13 cellular contexts compared by ENCODE assay signal in the genomic region with DNA sequence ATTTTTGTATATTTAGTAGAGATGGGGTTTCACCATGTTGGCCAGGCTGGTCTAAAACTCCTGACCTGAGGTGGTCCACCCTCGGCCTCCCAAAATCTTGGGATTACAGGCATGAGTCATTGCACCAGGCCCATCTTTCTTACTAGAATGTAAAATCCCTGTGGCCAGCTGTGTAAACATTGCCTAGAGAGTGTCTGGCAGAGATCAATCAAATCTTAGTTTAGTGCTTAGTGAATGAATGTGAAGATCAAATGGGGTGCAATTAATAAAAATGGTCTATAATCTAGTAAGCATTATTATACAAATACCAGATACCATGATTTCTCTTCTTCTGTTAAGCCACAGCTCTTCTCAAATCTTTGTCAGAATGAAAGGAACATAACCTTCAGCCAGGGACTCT.
"Had no signal": no experiment of that assay in that cellular context is flagged by ENCODE, and none has a peak within 500 bp of the region (broad histone marks: within the 10 kb centered on the region; RNA-seq: fewer than 3 reads in every experiment).

No MANE protein-coding gene starts in this region.

- ATAC-seq: activated CD8-positive, alpha-beta memory T cell treated with anti-CD3 and anti-CD28 coated beads, Interleukin-2, amount 10 ng/mL, durations not matched to agents 7 days and 5 days; activated naive CD4-positive, alpha-beta T cell treated with anti-CD3 and anti-CD28 coated beads, Interleukin-2, amount 50 U/mL, for 72 hours; left colon; natural killer cell had no signal

- H3K27me3 ChIP-seq: esophagus muscularis mucosa, right atrium auricular region had no signal

- H3K4me1 Mint-ChIP-seq: activated CD8-positive, alpha-beta memory T cell treated with anti-CD3 and anti-CD28 coated beads, Interleukin-2, amount 10 ng/mL, durations not matched to agents 7 days and 5 days; natural killer cell had no signal

- H3K36me3 Mint-ChIP-seq: activated CD8-positive, alpha-beta memory T cell treated with anti-CD3 and anti-CD28 coated beads, Interleukin-2, amount 10 ng/mL, durations not matched to agents 7 days and 5 days; activated naive CD4-positive, alpha-beta T cell treated with anti-CD3 and anti-CD28 coated beads, Interleukin-2, amount 50 U/mL, for 72 hours; natural killer cell had no signal

- H3K27ac ChIP-seq: esophagus muscularis mucosa, right atrium auricular region had no signal

- H3K36me3 ChIP-seq: esophagus muscularis mucosa, right atrium auricular region had no signal

- H3K4me1 ChIP-seq: esophagus muscularis mucosa, right atrium auricular region had no signal

- FAIRE-seq: small intestine had no signal

- H3K27ac Mint-ChIP-seq: activated CD8-positive, alpha-beta memory T cell treated with anti-CD3 and anti-CD28 coated beads, Interleukin-2, amount 10 ng/mL, durations not matched to agents 7 days and 5 days; activated naive CD4-positive, alpha-beta T cell treated with anti-CD3 and anti-CD28 coated beads, Interleukin-2, amount 50 U/mL, for 72 hours; activated T-cell treated with anti-CD3 and anti-CD28 coated beads, Interleukin-2, amount 50 U/mL, for 24 hours; natural killer cell had no signal

- H3K27me3 Mint-ChIP-seq: activated CD8-positive, alpha-beta memory T cell treated with anti-CD3 and anti-CD28 coated beads, Interleukin-2, amount 10 ng/mL, durations not matched to agents 7 days and 5 days; activated T-cell treated with anti-CD3 and anti-CD28 coated beads, Interleukin-2, amount 50 U/mL, for 24 hours had no signal

- H3K9me3 ChIP-seq: esophagus muscularis mucosa, right atrium auricular region had no signal

- H3K4me3 Mint-ChIP-seq: activated CD8-positive, alpha-beta memory T cell treated with anti-CD3 and anti-CD28 coated beads, Interleukin-2, amount 10 ng/mL, durations not matched to agents 7 days and 5 days; activated T-cell treated with anti-CD3 and anti-CD28 coated beads, Interleukin-2, amount 50 U/mL, for 24 hours; natural killer cell had no signal

- H3K4me3 ChIP-seq: esophagus muscularis mucosa, right atrium auricular region had no signal

- DNase-seq: activated CD4-positive, alpha-beta T cell treated with anti-CD3 and anti-CD28 coated beads for 1 hour; activated CD4-positive, alpha-beta T cell treated with anti-CD3 and anti-CD28 coated beads, Interleukin-2, amount 50 U/mL, for 48 hours; activated CD8-positive, alpha-beta memory T cell treated with anti-CD3 and anti-CD28 coated beads, Interleukin-2, amount 10 ng/mL, durations not matched to agents 7 days and 5 days; activated effector memory CD4-positive, alpha-beta T cell treated with anti-CD3 and anti-CD28 coated beads, Interleukin-2, amount 50 U/mL, for 16 hours; activated T-cell treated with anti-CD3 and anti-CD28 coated beads, Interleukin-2, amount 50 U/mL, for 24 hours; amygdala; left colon; natural killer cell; nucleus accumbens; small intestine had no signal
